In the genomic region with DNA sequence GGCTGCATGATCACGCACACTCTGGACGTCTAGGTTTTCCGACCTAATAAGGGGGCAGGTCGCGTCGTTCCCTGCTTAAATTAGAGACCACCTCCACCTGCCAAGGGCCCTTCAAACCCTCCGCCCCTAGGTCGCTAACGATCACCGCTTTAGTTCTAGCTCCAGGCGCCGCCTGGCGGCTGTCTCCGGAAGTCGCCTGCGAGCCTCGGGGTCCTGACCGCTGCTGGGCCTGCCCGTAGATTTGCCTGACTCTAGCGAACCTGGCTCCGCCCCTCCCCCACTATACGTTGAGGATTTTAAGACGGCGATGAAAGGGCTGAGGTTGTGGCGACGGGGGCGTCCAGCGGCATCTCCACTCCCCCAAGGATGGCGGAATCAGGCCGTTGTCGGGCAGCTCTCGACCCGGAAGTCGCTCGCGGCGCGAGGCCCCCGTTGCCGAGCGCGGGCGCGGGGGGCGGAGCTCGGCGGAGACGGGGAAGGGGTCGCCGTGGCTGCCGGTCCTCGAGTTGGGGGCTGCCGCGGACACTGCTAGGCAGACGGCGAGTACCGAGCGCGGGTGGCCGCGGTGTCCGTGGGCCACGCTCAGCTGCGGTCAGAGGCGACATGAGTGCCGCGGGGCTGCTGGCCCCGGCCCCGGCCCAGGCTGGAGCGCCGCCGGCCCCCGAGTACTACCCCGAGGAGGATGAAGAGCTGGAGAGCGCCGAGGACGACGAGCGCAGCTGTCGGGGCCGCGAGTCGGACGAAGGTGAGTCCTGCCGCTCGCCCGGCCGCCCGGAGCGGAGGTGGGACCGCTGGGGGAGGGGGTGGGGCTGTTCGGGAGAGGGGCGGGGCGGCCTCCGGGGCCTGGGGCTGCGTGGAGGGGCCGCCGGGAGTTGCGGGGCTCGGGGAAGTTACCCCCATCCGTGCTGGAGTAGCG, we compare ENCODE assay signal across 8 cellular contexts. TPM values are rescaled to one million over a fixed set of nuclear protein-coding genes. Genes with fewer than 3 reads are reported as not detected.
DNase-seq lines count a peak whose midpoint lies in the region; ATAC-seq, FAIRE-seq and TF ChIP-seq lines count a peak whose summit lies in the region.

A gene with protein sequence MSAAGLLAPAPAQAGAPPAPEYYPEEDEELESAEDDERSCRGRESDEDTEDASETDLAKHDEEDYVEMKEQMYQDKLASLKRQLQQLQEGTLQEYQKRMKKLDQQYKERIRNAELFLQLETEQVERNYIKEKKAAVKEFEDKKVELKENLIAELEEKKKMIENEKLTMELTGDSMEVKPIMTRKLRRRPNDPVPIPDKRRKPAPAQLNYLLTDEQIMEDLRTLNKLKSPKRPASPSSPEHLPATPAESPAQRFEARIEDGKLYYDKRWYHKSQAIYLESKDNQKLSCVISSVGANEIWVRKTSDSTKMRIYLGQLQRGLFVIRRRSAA (plus strand): TSS at position 467 of the 916 bp plus-strand sequence. CDS start 137 bp downstream, at position 604.

- H3K4me1 Mint-ChIP-seq in T-cell: peaks cover 42 to 50% (median 49%) of the 10 kb centered on the region in 3 donors

- H3K9me3 ChIP-seq in adipocyte (ENCODE audit: control insufficient read depth, low read length): no peaks in the 10 kb centered on the region
- no peaks in the 10 kb centered on the region for H3K9me3 ChIP-seq in pancreas
- H3K9me3 ChIP-seq in thymus (ENCODE audit: control insufficient read depth): no peaks in the 10 kb centered on the region

- no peaks in the 10 kb centered on the region for H3K27me3 Mint-ChIP-seq in T-cell

- DNase-seq in COLO829 (ENCODE audit: low spot score) (peak; percentile 85), NCI-H1417 (lab: John Stamatoyannopoulos, UW) (peak; percentile 95), T-cell (peak; percentile 74 to 99 (median 91)), adipocyte (ENCODE audit: low read depth) (peak; percentile 93), Right ventricle myocardium superior (peak; percentile 97), pancreas (peak; percentile 86 to 99 (median 94))

- ATAC-seq in GM21723 (IDR thresholded peaks at IDR 0.05; ENCODE audit: unreplicated experiment) (peak; percentile 39), T-cell (replicated peaks in 1 of 4) (peak; percentile 38 to 60 (median 44)), Right ventricle myocardium superior (ENCODE audit: poor library complexity) (peak; percentile 56), pancreas (peak; percentile 55 to 70 (median 68))

- WGBS in pancreas, 2 donors: 0% methylated on average over 81 to 102 of the region's 102 CpGs
- WGBS in thymus: under 1% methylated on average over 102 of the region's 102 CpGs

- H3K9me3 Mint-ChIP-seq in T-cell: no peaks in the 10 kb centered on the region

- H3K36me3 Mint-ChIP-seq in T-cell: peaks cover 10% of the 10 kb centered on the region

- peaks cover 32% of the 10 kb centered on the region for H3K4me1 ChIP-seq in adipocyte (ENCODE audit: control insufficient read depth, insufficient read depth, low read length)
- H3K4me1 ChIP-seq in pancreas: peaks cover 7 to 12% (median 12%) of the 10 kb centered on the region in 3 donors
- peaks cover 21% of the 10 kb centered on the region for H3K4me1 ChIP-seq in thymus (ENCODE audit: control insufficient read depth, insufficient read depth, low read length)

- H3K27ac Mint-ChIP-seq in T-cell: peak within 1 kb of the TSS; percentile 99 to 100

- H3K27ac ChIP-seq in pancreas (peak within 1 kb of the TSS; percentile 92 to 98 (median 94)), thymus (ENCODE audit: low read depth) (peak within 1 kb of the TSS; percentile 99)

- peak within 1 kb of the TSS; percentile 95 to 98 (median 96) for H3K4me3 Mint-ChIP-seq in T-cell

- peaks cover 19% of the 10 kb centered on the region for H3K36me3 ChIP-seq in adipocyte (ENCODE audit: control insufficient read depth, insufficient read depth, low read length, severe bottlenecking)
- H3K36me3 ChIP-seq in pancreas: peaks cover 0 to 19% (median 9%) of the 10 kb centered on the region in 3 donors
- H3K36me3 ChIP-seq in thymus (ENCODE audit: control insufficient read depth, insufficient read depth): peaks cover 17% of the 10 kb centered on the region

- peak; percentile 89 to 96 (median 92) for TF ChIP-seq CTCF in pancreas (IDR thresholded peaks at IDR 0.05)

- CTCF ChIA-PET in T-cell (lab: Charles Lee): interaction anchor here (0.5 to 4.1 kb wide), 31 partner anchors 7 to 1705 kb away, joined by 3 to 64 read pairs (median 4); a partner anchor contains a TSS

- H3K4me3 ChIP-seq in adipocyte (ENCODE audit: low read length): peak within 1 kb of the TSS; percentile 97
- H3K4me3 ChIP-seq in pancreas: peak within 1 kb of the TSS; percentile 91 to 100 (median 99)
- peak within 1 kb of the TSS; percentile 98 for H3K4me3 ChIP-seq in thymus (ENCODE audit: low read length)

- no peaks in the 10 kb centered on the region for H3K27me3 ChIP-seq in adipocyte (replicated peaks; ENCODE audit: control insufficient read depth, insufficient read depth, low read length)
- H3K27me3 ChIP-seq in pancreas: no peaks in the 10 kb centered on the region
- peaks cover 1% of the 10 kb centered on the region for H3K27me3 ChIP-seq in thymus (ENCODE audit: control insufficient read depth, insufficient read depth)

- intact Hi-C loops in Right ventricle myocardium superior (cut with DNase I): loop anchor here (5.0 to 10.0 kb wide), 3 partner anchors 189 to 502 kb away; a partner anchor contains a TSS
- intact Hi-C loops in pancreas (cut with DNase I): loop anchor here in 2 of 3 donors (5.0 to 10.0 kb wide), 4 partner anchors 192 to 502 kb away; no protein-coding TSS in a partner anchor

- FAIRE-seq in pancreas (lab: Jason Lieb, UNC): no peak

- POLR2A ChIA-PET in T-cell (lab: Charles Lee): interaction anchor here (0.8 to 1.9 kb wide), 2 partner anchors 7 to 17 kb away, joined by 3 to 8 read pairs; no protein-coding TSS in a partner anchor

- H3K9ac ChIP-seq in adipocyte (ENCODE audit: low read length): peak within 1 kb of the TSS; percentile 94

RNA-seq across cellular contexts. Expression of the gene that starts here (rescaled TPM):
- total RNA-seq in T-cell (10 to 100 TPM; 23.0 to 29.9 (median 26.3) TPM), Right ventricle myocardium superior (17.0 TPM), pancreas (10 to 100 TPM; 12.5 to 26.8 (median 15.4) TPM)
- polyA plus RNA-seq in pancreas (10 to 100 TPM; 10.6 to 14.8 TPM), thymus (19.3 TPM)

Comparison
In these comparisons a context has a peak if more than half of its experiments do, and no peak if none do; other contexts are left out.
1. Peak in every context shown above with its lines: DNase-seq, ATAC-seq, H3K4me3 ChIP-seq and H3K27ac ChIP-seq.